ENCODE assay signal across 30 cellular contexts in genomic region chr11:25737071-25737675, GRCh38.
"Had no signal": no experiment of that assay in that cellular context is flagged by ENCODE, and none has a peak within 500 bp of the region (broad histone marks: within the 10 kb centered on the region; RNA-seq: fewer than 3 reads in every experiment).

No MANE protein-coding gene starts in this region.

- H3K4me2 ChIP-seq: SK-N-SH had no signal

- H3K27ac ChIP-seq: Peyer's patch, SJSA1 had no signal

- H3K9ac ChIP-seq: SK-N-SH had no signal

- H3K9me3 ChIP-seq: Peyer's patch, SK-N-SH had no signal

- H3K27me3 ChIP-seq: Peyer's patch, SJSA1 had no signal

- H3K4me3 ChIP-seq: Peyer's patch, SJSA1 had no signal

- H3K9me2 ChIP-seq: SK-N-SH had no signal

- H3K36me3 ChIP-seq: Peyer's patch, SJSA1 had no signal

- DNase-seq: Karpas-422, KG1, NCI-H1048, NCI-H1092 treated with DMSO at 0.1 percent for 48 hours, NCI-H1105 treated with DMSO at 0.1 percent for 48 hours, NCI-H1417, NCI-H1436, NCI-H146, NCI-H1694, NCI-H187, NCI-H1930, NCI-H2029 treated with DMSO at 0.1 percent for 48 hours, NCI-H2081 treated with DMSO at 0.1 percent for 48 hours, NCI-H2107, NCI-H2171, NCI-H226, NCI-H446 treated with DMSO at 0.1 percent for 48 hours, NCI-H510A, NCI-H524, NCI-H526, NCI-H69, NCI-H748 treated with DMSO at 0.1 percent for 48 hours, NCI-H82, Peyer's patch, Right ventricle myocardium superior, RPMI8226, SHP77 treated with DMSO at 0.1 percent for 48 hours, SK-N-SH, SW 1271 had no signal

- H3K4me1 ChIP-seq: Peyer's patch, SJSA1 had no signal
